10 cellular contexts compared by ENCODE assay signal in the genomic region with DNA sequence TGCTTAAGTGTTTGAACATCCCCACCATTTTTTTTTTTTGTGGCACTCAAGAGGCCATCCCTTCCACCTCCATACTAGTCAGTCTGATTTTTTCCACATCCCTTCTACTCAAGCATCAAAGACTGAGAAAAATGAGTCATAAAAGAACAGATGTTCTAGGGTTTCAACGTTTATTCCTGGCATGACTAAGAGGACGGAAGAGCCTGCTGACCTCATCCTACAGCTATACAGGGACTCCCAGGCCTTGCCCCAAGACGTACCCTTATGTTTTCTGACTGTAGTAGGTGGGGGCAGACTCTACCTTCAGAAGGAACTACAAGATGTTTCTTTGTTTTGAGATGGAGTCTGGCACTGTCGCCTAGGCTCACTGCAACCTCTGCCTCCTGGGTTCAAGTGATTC. TPM values are rescaled to one million over a fixed set of nuclear protein-coding genes. Genes with fewer than 3 reads are reported as not detected.
DNase-seq lines count a peak whose midpoint lies in the region; ATAC-seq and TF ChIP-seq lines count a peak whose summit lies in the region.
"Had no signal": no experiment of that assay in that cellular context is flagged by ENCODE, and none has a peak within 500 bp of the region (broad histone marks: within the 10 kb centered on the region; RNA-seq: fewer than 3 reads in every experiment).

No MANE protein-coding gene starts in this region.

- DNase-seq in AG10803 (ENCODE audit: low read depth): peak; percentile 96
- DNase-seq in RWPE2 (ENCODE audit: low spot score): no peak
- DNase-seq in fibroblast of the aortic adventitia (ENCODE audit: low read depth): peak; percentile 94
- no peak for DNase-seq in activated gamma-delta T cell treated with Interleukin-2 at 50 U/mL for 16 hours
- no peak for DNase-seq in NCI-H1417 treated with DMSO at 0.1 percent for 48 hours (lab: John Stamatoyannopoulos, UW)
- no peak for DNase-seq in NK-92 treated with Interleukin-12 subunit alpha and Interleukin-12 subunit beta, amount 100 ng/mL, for 24 hours (lab: John Stamatoyannopoulos, UW)
- no peak for DNase-seq in left colon
- DNase-seq: small intestine had no signal

- H3K27ac ChIP-seq in RWPE2 (ENCODE audit: poor library complexity, severe bottlenecking): peak overlapping the region; percentile 38
- H3K27ac ChIP-seq: PC-9 had no signal

- H3K4me1 ChIP-seq in RWPE2 (ENCODE audit: insufficient read depth, poor library complexity, severe bottlenecking): peaks cover 15% of the 10 kb centered on the region

- H3K4me3 ChIP-seq in AG10803 (ENCODE audit: low read length): no peak overlapping the region
- no peak overlapping the region for H3K4me3 ChIP-seq in RWPE2 (ENCODE audit: severe bottlenecking)
- no peak overlapping the region for H3K4me3 ChIP-seq in fibroblast of the aortic adventitia (ENCODE audit: low read depth, low read length)
- H3K4me3 ChIP-seq: PC-9 had no signal

- peak; percentile 46 for ATAC-seq in GM19351 (IDR thresholded peaks at IDR 0.05; ENCODE audit: unreplicated experiment)
- ATAC-seq in RWPE2 (ENCODE audit: low read depth): peak; percentile 79
- no peak for ATAC-seq in left colon

- TF ChIP-seq CTCF in AG10803 (conservative IDR thresholded peaks at IDR 0.05; ENCODE audit: low read length) (no peak), RWPE2 (IDR thresholded peaks at IDR 0.05; ENCODE audit: poor library complexity, severe bottlenecking) (no peak), fibroblast of the aortic adventitia (IDR thresholded peaks at IDR 0.05; ENCODE audit: insufficient read depth, low read length) (no peak)

- no peaks in the 10 kb centered on the region for H3K36me3 ChIP-seq in RWPE2 (ENCODE audit: low read depth)

- intact Hi-C loops in left colon (cut with DNase I, micrococcal nuclease): no loop called here

- H3K27me3 ChIP-seq in RWPE2 (ENCODE audit: insufficient read depth, poor library complexity, severe bottlenecking): peaks cover 11% of the 10 kb centered on the region

- H3K9me3 ChIP-seq in RWPE2 (ENCODE audit: severe bottlenecking): no peaks in the 10 kb centered on the region

RNA-seq across cellular contexts. Expression of a gene that starts 3.3 kb away (rescaled TPM):
- total RNA-seq in fibroblast of the aortic adventitia (ENCODE audit: low replicate concordance) (1.4 and 1.8 TPM in 2 replicates), left colon (10 to 100 TPM; 46.4 to 50.9 TPM)

RNA-seq across cellular contexts. Expression of a gene that starts 23.3 kb away (rescaled TPM):
- total RNA-seq in fibroblast of the aortic adventitia (ENCODE audit: low replicate concordance): under 0.01 TPM in 1 of 2 replicates, not detected in the other
- 10 to 100 TPM; 12.0 to 18.7 TPM for total RNA-seq in left colon

RNA-seq across cellular contexts. Expression of a gene that starts 53.7 kb away (rescaled TPM):
- total RNA-seq in fibroblast of the aortic adventitia (ENCODE audit: low replicate concordance) (10.7 and 16.3 TPM in 2 replicates), left colon (10 to 100 TPM; 20.5 to 26.1 TPM)

Comparison
In these comparisons a context has a peak if more than half of its experiments do, and no peak if none do; other contexts are left out.
1. DNase-seq: peak in AG10803 (single experiment) and fibroblast of the aortic adventitia (single experiment); none in RWPE2 (single experiment), activated gamma-delta T cell treated with Interleukin-2 at 50 U/mL for 16 hours (single experiment), NCI-H1417 treated with DMSO at 0.1 percent for 48 hours (single experiment), NK-92 treated with Interleukin-12 subunit alpha and Interleukin-12 subunit beta, amount 100 ng/mL, for 24 hours (single experiment) and left colon (0 of 2).
2. RNA of a gene that starts 3.3 kb away (total RNA-seq): 46.4 to 50.9 TPM in left colon; 1.4 to 1.8 TPM in fibroblast of the aortic adventitia; every median in the first group is over 10 times any median in the second.
3. RNA of a gene that starts 23.3 kb away (total RNA-seq): 12.0 to 18.7 TPM in left colon; under 0.01 TPM in fibroblast of the aortic adventitia; every median in the first group is over 10 times any median in the second.